17 cellular contexts compared by ENCODE assay signal in genomic region chr5:67029481-67029880, GRCh38.
DNase-seq lines count a peak whose midpoint lies in the region; ATAC-seq and TF ChIP-seq lines count a peak whose summit lies in the region.
"Had no signal": no experiment of that assay in that cellular context is flagged by ENCODE, and none has a peak within 500 bp of the region (broad histone marks: within the 10 kb centered on the region; RNA-seq: fewer than 3 reads in every experiment).

No MANE protein-coding gene starts in this region.

- no peaks in the 10 kb centered on the region for H3K9me3 Mint-ChIP-seq in activated CD4-positive, alpha-beta T cell treated with anti-CD3 and anti-CD28 coated beads for 36 hours (ENCODE audit: low read depth)
- peaks cover 4% of the 10 kb centered on the region for H3K9me3 Mint-ChIP-seq in stimulated activated naive CD8-positive, alpha-beta T cell treated with anti-CD3 and anti-CD28 coated beads, Interleukin-15, Interleukin-2, amounts not matched to agents 100 ng/mL and 50 ng/mL, for 24 hours
- H3K9me3 Mint-ChIP-seq in stimulated activated naive CD8-positive, alpha-beta T cell treated with anti-CD3 and anti-CD28 coated beads, Interleukin-15, amount 100 ng/mL, for 72 hours: no peaks in the 10 kb centered on the region
- no peaks in the 10 kb centered on the region for H3K9me3 Mint-ChIP-seq in nephron progenitor cell
- H3K9me3 Mint-ChIP-seq: CD4-positive, alpha-beta T cell; GM23338 had no signal

- no peaks in the 10 kb centered on the region for H3K36me3 ChIP-seq in stomach

- POLR2A ChIA-PET in activated CD4-positive, alpha-beta T cell treated with anti-CD3 and anti-CD28 coated beads for 36 hours (lab: Charles Lee): no interaction called here

- no peak for DNase-seq in activated CD4-positive, alpha-beta T cell treated with anti-CD3 and anti-CD28 coated beads for 36 hours
- no peak for DNase-seq in activated CD4-positive, alpha-beta T cell treated with anti-CD3 and anti-CD28 coated beads for 48 hours
- DNase-seq in stimulated activated naive CD8-positive, alpha-beta T cell treated with anti-CD3 and anti-CD28 coated beads, Interleukin-15, amount 100 ng/mL, for 72 hours: no peak
- DNase-seq in nephron progenitor cell: no peak
- no peak for DNase-seq in stomach
- DNase-seq in DMS153 treated with DMSO at 0.1 percent for 48 hours (lab: John Stamatoyannopoulos, UW; ENCODE audit: unreplicated experiment): no peak
- DNase-seq: AML-193; Caco-2; CD4-positive, alpha-beta T cell; DMS79; GDM1; HCEC 1CT had no signal

- H3K36me3 Mint-ChIP-seq in activated CD4-positive, alpha-beta T cell treated with anti-CD3 and anti-CD28 coated beads for 36 hours (ENCODE audit: low read depth): peaks cover 17% of the 10 kb centered on the region
- peaks cover 15% of the 10 kb centered on the region for H3K36me3 Mint-ChIP-seq in stimulated activated naive CD8-positive, alpha-beta T cell treated with anti-CD3 and anti-CD28 coated beads, Interleukin-15, Interleukin-2, amounts not matched to agents 100 ng/mL and 50 ng/mL, for 24 hours (ENCODE audit: low read depth)
- H3K36me3 Mint-ChIP-seq in nephron progenitor cell (ENCODE audit: low read depth): peaks cover 9% of the 10 kb centered on the region

- no peak overlapping the region for H3K4me3 Mint-ChIP-seq in activated CD4-positive, alpha-beta T cell treated with anti-CD3 and anti-CD28 coated beads for 36 hours
- H3K4me3 Mint-ChIP-seq in stimulated activated naive CD8-positive, alpha-beta T cell treated with anti-CD3 and anti-CD28 coated beads, Interleukin-15, Interleukin-2, amounts not matched to agents 100 ng/mL and 50 ng/mL, for 24 hours: no peak overlapping the region
- no peak overlapping the region for H3K4me3 Mint-ChIP-seq in stimulated activated naive CD8-positive, alpha-beta T cell treated with anti-CD3 and anti-CD28 coated beads, Interleukin-15, amount 100 ng/mL, for 72 hours
- H3K4me3 Mint-ChIP-seq in nephron progenitor cell: peak overlapping the region; percentile 55
- H3K4me3 Mint-ChIP-seq: CD4-positive, alpha-beta T cell; GM23338 had no signal

- TF ChIP-seq EP300 in stomach (IDR thresholded peaks at IDR 0.05): no peak

- CTCF ChIA-PET in activated CD4-positive, alpha-beta T cell treated with anti-CD3 and anti-CD28 coated beads for 36 hours (lab: Charles Lee): interaction anchor here (0.7 kb wide), 1 partner anchor 120 kb away, joined by 3 read pairs; no protein-coding TSS in a partner anchor

- no peak overlapping the region for H3K27ac ChIP-seq in stomach
- H3K27ac ChIP-seq: 22Rv1, A549, C4-2B had no signal

- H3K4me1 ChIP-seq in stomach: peaks cover 0 to 58% (median 36%) of the 10 kb centered on the region in 4 donors
- H3K4me1 ChIP-seq: A549 had no signal

- no peak for TF ChIP-seq CTCF in nephron progenitor cell (IDR thresholded peaks at IDR 0.05)
- TF ChIP-seq CTCF in stomach (IDR thresholded peaks at IDR 0.05): no peak

- H3K4me3 ChIP-seq in stomach: no peak overlapping the region
- H3K4me3 ChIP-seq: A549, GM23338 had no signal

- H3K9me3 ChIP-seq in stomach: no peaks in the 10 kb centered on the region
- H3K9me3 ChIP-seq: A549, Caco-2 had no signal

- no peaks in the 10 kb centered on the region for H3K27me3 Mint-ChIP-seq in activated CD4-positive, alpha-beta T cell treated with anti-CD3 and anti-CD28 coated beads for 36 hours
- H3K27me3 Mint-ChIP-seq in stimulated activated naive CD8-positive, alpha-beta T cell treated with anti-CD3 and anti-CD28 coated beads, Interleukin-15, Interleukin-2, amounts not matched to agents 100 ng/mL and 50 ng/mL, for 24 hours: no peaks in the 10 kb centered on the region
- no peaks in the 10 kb centered on the region for H3K27me3 Mint-ChIP-seq in stimulated activated naive CD8-positive, alpha-beta T cell treated with anti-CD3 and anti-CD28 coated beads, Interleukin-15, amount 100 ng/mL, for 72 hours
- H3K27me3 Mint-ChIP-seq in nephron progenitor cell (ENCODE audit: low read depth, poor library complexity): peaks cover 2% of the 10 kb centered on the region
- H3K27me3 Mint-ChIP-seq: CD4-positive, alpha-beta T cell had no signal

- intact Hi-C loops in activated CD4-positive, alpha-beta T cell treated with anti-CD3 and anti-CD28 coated beads for 36 hours (cut with DNase I, micrococcal nuclease): loop anchor here (2.0 to 10.0 kb wide), 2 partner anchors 17 to 875 kb away; no protein-coding TSS in a partner anchor
- intact Hi-C loops in stomach (cut with DNase I; ENCODE audit: low total_unique reads): no loop called here

- ATAC-seq in activated CD4-positive, alpha-beta T cell treated with anti-CD3 and anti-CD28 coated beads for 36 hours: no peak
- no peak for ATAC-seq in stimulated activated naive CD8-positive, alpha-beta T cell treated with anti-CD3 and anti-CD28 coated beads, Interleukin-15, amount 100 ng/mL, for 72 hours
- ATAC-seq: A549, GM23338 had no signal

- H3K27ac Mint-ChIP-seq in activated CD4-positive, alpha-beta T cell treated with anti-CD3 and anti-CD28 coated beads for 36 hours: peak overlapping the region; percentile 47
- H3K27ac Mint-ChIP-seq in stimulated activated naive CD8-positive, alpha-beta T cell treated with anti-CD3 and anti-CD28 coated beads, Interleukin-15, Interleukin-2, amounts not matched to agents 100 ng/mL and 50 ng/mL, for 24 hours: peak overlapping the region; percentile 42
- H3K27ac Mint-ChIP-seq in stimulated activated naive CD8-positive, alpha-beta T cell treated with anti-CD3 and anti-CD28 coated beads, Interleukin-15, amount 100 ng/mL, for 72 hours: no peak overlapping the region
- H3K27ac Mint-ChIP-seq in nephron progenitor cell: peak overlapping the region; percentile 49
- H3K27ac Mint-ChIP-seq: CD4-positive, alpha-beta T cell; GM23338 had no signal

- no peaks in the 10 kb centered on the region for H3K27me3 ChIP-seq in stomach

- no peak for TF ChIP-seq POLR2A in stomach (IDR thresholded peaks at IDR 0.05)

- H3K4me1 Mint-ChIP-seq in activated CD4-positive, alpha-beta T cell treated with anti-CD3 and anti-CD28 coated beads for 36 hours: peaks cover 80% of the 10 kb centered on the region
- peaks cover 83% of the 10 kb centered on the region for H3K4me1 Mint-ChIP-seq in stimulated activated naive CD8-positive, alpha-beta T cell treated with anti-CD3 and anti-CD28 coated beads, Interleukin-15, Interleukin-2, amounts not matched to agents 100 ng/mL and 50 ng/mL, for 24 hours (ENCODE audit: low read depth)
- H3K4me1 Mint-ChIP-seq in stimulated activated naive CD8-positive, alpha-beta T cell treated with anti-CD3 and anti-CD28 coated beads, Interleukin-15, amount 100 ng/mL, for 72 hours: peaks cover 79% of the 10 kb centered on the region
- H3K4me1 Mint-ChIP-seq in nephron progenitor cell: peaks cover 76% of the 10 kb centered on the region

Comparison
In these comparisons a context has a peak if more than half of its experiments do, and no peak if none do; other contexts are left out.
1. H3K27ac Mint-ChIP-seq: peak in activated CD4-positive, alpha-beta T cell treated with anti-CD3 and anti-CD28 coated beads for 36 hours (single experiment), stimulated activated naive CD8-positive, alpha-beta T cell treated with anti-CD3 and anti-CD28 coated beads, Interleukin-15, Interleukin-2, amounts not matched to agents 100 ng/mL and 50 ng/mL, for 24 hours (single experiment) and nephron progenitor cell (single experiment); none in stimulated activated naive CD8-positive, alpha-beta T cell treated with anti-CD3 and anti-CD28 coated beads, Interleukin-15, amount 100 ng/mL, for 72 hours (0 of 2).